ENCODE assay signal across 11 cellular contexts in the genomic region with DNA sequence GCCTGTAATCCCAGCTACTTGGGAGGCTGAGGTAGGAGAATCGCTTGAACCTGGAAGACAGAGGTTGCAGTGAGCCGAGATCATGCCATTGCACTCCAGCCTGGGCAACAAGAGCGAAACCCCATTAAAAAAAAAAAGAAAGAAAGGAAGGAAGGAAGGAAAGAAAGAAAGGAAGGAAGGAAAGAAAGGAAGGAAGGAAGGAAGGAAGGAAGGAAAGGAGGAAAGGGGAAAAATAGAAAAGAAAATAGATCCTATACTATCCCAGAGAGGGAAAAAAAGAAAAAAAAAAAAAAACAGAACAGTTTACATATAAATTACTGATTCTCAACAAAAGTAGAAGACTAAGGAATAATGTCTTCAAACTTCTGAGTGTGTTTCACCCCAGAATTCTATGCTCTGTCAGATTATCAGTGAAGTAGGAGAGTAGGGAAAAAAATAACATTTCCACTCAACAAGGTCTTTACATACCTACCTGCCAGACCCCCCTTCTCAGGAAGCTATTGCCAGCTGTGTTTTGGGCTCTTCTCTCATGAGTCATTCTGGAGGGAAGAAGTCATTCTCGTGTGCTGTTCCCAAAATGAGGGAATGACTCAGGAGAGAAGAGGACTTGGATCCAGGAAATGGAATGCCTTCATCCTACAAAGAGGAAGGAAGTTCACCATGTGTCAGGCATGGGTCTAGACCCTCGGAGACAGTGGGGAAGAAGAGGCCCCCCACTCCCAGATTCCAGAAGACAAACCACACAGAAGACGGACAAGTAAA. TPM values are rescaled to one million over a fixed set of nuclear protein-coding genes. Genes with fewer than 3 reads are reported as not detected.
A peak's percentile ranks its signal among the peaks of the same experiment; 100 is the strongest.
DNase-seq lines count a peak whose midpoint lies in the region; ATAC-seq and TF ChIP-seq lines count a peak whose summit lies in the region.
"Had no signal": no experiment of that assay in that cellular context is flagged by ENCODE, and none has a peak within 500 bp of the region (broad histone marks: within the 10 kb centered on the region; RNA-seq: fewer than 3 reads in every experiment).

No MANE protein-coding gene starts in this region.

- H3K9me3 ChIP-seq in RWPE2 (ENCODE audit: severe bottlenecking) (no peaks in the 10 kb centered on the region), fibroblast of lung (ENCODE audit: control insufficient read depth, insufficient read depth, low read depth, low read length) (no peaks in the 10 kb centered on the region), smooth muscle cell (replicated peaks; ENCODE audit: low read depth) (no peaks in the 10 kb centered on the region)
- H3K9me3 ChIP-seq: HAP-1 had no signal

- peaks cover 3 to 27% of the 10 kb centered on the region in 2 donors for H3K36me3 Mint-ChIP-seq in activated T-cell treated with anti-CD3 and anti-CD28 coated beads, Interleukin-2, amount 50 U/mL, for 72 hours (ENCODE audit: insufficient read depth in 2 of 2)

- H3K36me3 ChIP-seq in RWPE2 (ENCODE audit: low read depth), result peaks cover 10% of the 10 kb centered on the region
- H3K36me3 ChIP-seq in fibroblast of lung (ENCODE audit: control insufficient read depth, insufficient read depth, low read length), result peaks cover 11% of the 10 kb centered on the region
- no peaks in the 10 kb centered on the region for H3K36me3 ChIP-seq in smooth muscle cell (ENCODE audit: low read depth)

- peaks cover 78% of the 10 kb centered on the region for H3K4me1 Mint-ChIP-seq in activated T-cell treated with anti-CD3 and anti-CD28 coated beads, Interleukin-2, amount 50 U/mL, for 72 hours (ENCODE audit: low read depth)

- no peaks in the 10 kb centered on the region for H3K27me3 Mint-ChIP-seq in activated T-cell treated with anti-CD3 and anti-CD28 coated beads, Interleukin-2, amount 50 U/mL, for 72 hours (ENCODE audit: low read depth)
- H3K27me3 Mint-ChIP-seq: B cell had no signal

- no peak overlapping the region for H3K4me3 Mint-ChIP-seq in activated T-cell treated with anti-CD3 and anti-CD28 coated beads, Interleukin-2, amount 50 U/mL, for 72 hours
- H3K4me3 Mint-ChIP-seq: B cell had no signal

- H3K4me3 ChIP-seq in RWPE2 (ENCODE audit: severe bottlenecking), result no peak overlapping the region
- no peak overlapping the region for H3K4me3 ChIP-seq in fibroblast of lung (replicated peaks in 1 of 4; ENCODE audit: control extremely low read depth in 1 of 4, insufficient read depth in 1 of 4, low read depth in 3 of 4, low read length in 4 of 4)
- no peak overlapping the region for H3K4me3 ChIP-seq in smooth muscle cell
- H3K4me3 ChIP-seq: HAP-1 had no signal

- H3K27ac ChIP-seq in RWPE2 (ENCODE audit: poor library complexity, severe bottlenecking) (peak overlapping the region; percentile 53), fibroblast of lung (ENCODE audit: insufficient read depth, low read length) (peak overlapping the region; percentile 79), smooth muscle cell (ENCODE audit: low read depth) (peak overlapping the region; percentile 76)

- no peaks in the 10 kb centered on the region for H3K79me2 ChIP-seq in fibroblast of lung (ENCODE audit: control insufficient read depth, insufficient read depth, low read length)
- H3K79me2 ChIP-seq in smooth muscle cell (ENCODE audit: low read depth), result peaks cover 2% of the 10 kb centered on the region

- TF ChIP-seq CTCF in RWPE2 (IDR thresholded peaks at IDR 0.05; ENCODE audit: poor library complexity, severe bottlenecking) (no peak), fibroblast of lung (conservative IDR thresholded peaks at IDR 0.05 in 1 of 2, IDR thresholded peaks at IDR 0.05 in 1 of 2; ENCODE audit: low read depth in 1 of 2, low read length in 2 of 2) (no peak), smooth muscle cell (IDR thresholded peaks at IDR 0.05; ENCODE audit: borderline replicate concordance, insufficient read depth, poor library complexity, severe bottlenecking) (no peak)

- WGBS in smooth muscle cell (ENCODE audit: low lambda C conversion rate), result 58% methylated on average over 6 of the region's 6 CpGs

- no peaks in the 10 kb centered on the region for H3K9me3 Mint-ChIP-seq in activated T-cell treated with anti-CD3 and anti-CD28 coated beads, Interleukin-2, amount 50 U/mL, for 72 hours

- H4K20me1 ChIP-seq in fibroblast of lung (ENCODE audit: control insufficient read depth, extremely low read depth, insufficient read depth, low read length) (no peaks in the 10 kb centered on the region), smooth muscle cell (ENCODE audit: low read depth) (peaks cover 2% of the 10 kb centered on the region)

- H3K9ac ChIP-seq in fibroblast of lung (ENCODE audit: insufficient read depth, low read length) (no peak overlapping the region), smooth muscle cell (ENCODE audit: low read depth) (peak overlapping the region; percentile 44)

- H3F3A ChIP-seq in smooth muscle cell (ENCODE audit: low read depth), result peaks cover 13% of the 10 kb centered on the region

- no peak for ATAC-seq in activated T-cell treated with anti-CD3 and anti-CD28 coated beads, Interleukin-2, amount 50 U/mL, for 72 hours (replicated peaks in 1 of 2)
- peak; percentile 90 for ATAC-seq in RWPE2 (ENCODE audit: low read depth)
- no peak for ATAC-seq in left lobe of liver
- no peak for ATAC-seq in GM21619 (IDR thresholded peaks at IDR 0.05; ENCODE audit: unreplicated experiment)

- no peak for DNase-seq in activated T-cell treated with anti-CD3 and anti-CD28 coated beads, Interleukin-2, amount 50 U/mL, for 72 hours
- DNase-seq in activated T-cell treated with anti-CD3 and anti-CD28 coated beads, Interleukin-2, amount 50 U/mL, for 48 hours, result no peak
- DNase-seq in RWPE2 (ENCODE audit: low spot score) (no peak), fibroblast of lung (ENCODE audit: low read depth in 2 of 2) (peak; percentile 68 to 93), smooth muscle cell (lab: John Stamatoyannopoulos, UW; ENCODE audit: unreplicated experiment) (no peak), SKM-1 treated with dmso at 0.1 percent for 144 hours (lab: John Stamatoyannopoulos, UW; ENCODE audit: unreplicated experiment) (no peak), left lobe of liver (ENCODE audit: low spot score) (no peak)
- DNase-seq: activated naive CD4-positive, alpha-beta T cell treated with anti-CD3 and anti-CD28 coated beads, Interleukin-2, amount 50 U/mL, for 16 hours had no signal

- H3K4me1 ChIP-seq in RWPE2 (ENCODE audit: insufficient read depth, poor library complexity, severe bottlenecking) (peaks cover 18% of the 10 kb centered on the region), fibroblast of lung (ENCODE audit: control insufficient read depth, extremely low read depth, insufficient read depth, low read length) (peaks cover 12% of the 10 kb centered on the region), smooth muscle cell (ENCODE audit: low read depth) (peaks cover 9% of the 10 kb centered on the region)
- H3K4me1 ChIP-seq: HAP-1 had no signal

- peak overlapping the region; percentile 25 for H3K27ac Mint-ChIP-seq in activated T-cell treated with anti-CD3 and anti-CD28 coated beads, Interleukin-2, amount 50 U/mL, for 72 hours
- H3K27ac Mint-ChIP-seq: B cell had no signal

- no peak overlapping the region for H2AFZ ChIP-seq in fibroblast of lung (ENCODE audit: low read length)
- no peak overlapping the region for H2AFZ ChIP-seq in smooth muscle cell (ENCODE audit: low read depth)

- H3K27me3 ChIP-seq in RWPE2 (ENCODE audit: insufficient read depth, poor library complexity, severe bottlenecking), result no peaks in the 10 kb centered on the region
- H3K27me3 ChIP-seq in fibroblast of lung (ENCODE audit: control insufficient read depth, insufficient read depth, low read length), result no peaks in the 10 kb centered on the region
- H3K27me3 ChIP-seq in smooth muscle cell (ENCODE audit: low read depth), result no peaks in the 10 kb centered on the region

- H3K4me2 ChIP-seq in fibroblast of lung (ENCODE audit: extremely low read depth, insufficient read depth, low read length) (peak overlapping the region; percentile 15), smooth muscle cell (peak overlapping the region; percentile 8)

RNA-seq across cellular contexts. Expression of a gene that starts 20.9 kb away (rescaled TPM):
- 100 to 1,000 TPM; 161 to 208 TPM for total RNA-seq in activated T-cell treated with anti-CD3 and anti-CD28 coated beads, Interleukin-2, amount 50 U/mL, for 72 hours
- total RNA-seq in fibroblast of lung (50.9 and 67.8 TPM in 2 replicates), smooth muscle cell (72.5 and 81.1 TPM in 2 replicates), left lobe of liver (1.3 TPM)
- polyA plus RNA-seq in fibroblast of lung (89.4 and 103 TPM in 2 replicates), smooth muscle cell (31.6 and 40.2 TPM in 2 replicates)
- polyA plus RNA-seq in fibroblast of lung (2012), result 88.1 and 111 TPM in 2 replicates
- 0.59 and 3.7 TPM in 2 replicates for polyA minus RNA-seq in fibroblast of lung (ENCODE audit: low replicate concordance)

Comparison
In these comparisons a context has a peak if more than half of its experiments do, and no peak if none do; other contexts are left out.
1. DNase-seq: peak in fibroblast of lung (2 of 2); none in activated T-cell treated with anti-CD3 and anti-CD28 coated beads, Interleukin-2, amount 50 U/mL, for 72 hours (0 of 2), activated T-cell treated with anti-CD3 and anti-CD28 coated beads, Interleukin-2, amount 50 U/mL, for 48 hours (0 of 2), RWPE2 (single experiment), smooth muscle cell (single experiment), SKM-1 treated with dmso at 0.1 percent for 144 hours (single experiment) and left lobe of liver (single experiment).
2. RNA of a gene that starts 20.9 kb away (total RNA-seq): 161 to 208 TPM in activated T-cell treated with anti-CD3 and anti-CD28 coated beads, Interleukin-2, amount 50 U/mL, for 72 hours, 72.5 to 81.1 TPM in smooth muscle cell and 50.9 to 67.8 TPM in fibroblast of lung; 1.3 TPM in left lobe of liver (single experiment); every median in the first group is over 10 times any median in the second.
3. Peak in every context shown above with its lines, with median percentiles within 50 percentile points of each other: H3K27ac ChIP-seq.